Comparison of ENCODE assay signal across 12 cellular contexts in genomic region chr22:19825904-19826618, GRCh38. TPM values are rescaled to one million over a fixed set of nuclear protein-coding genes. Genes with fewer than 3 reads are reported as not detected.
DNase-seq lines count a peak whose midpoint lies in the region; ATAC-seq and TF ChIP-seq lines count a peak whose summit lies in the region.
"Had no signal": no experiment of that assay in that cellular context is flagged by ENCODE, and none has a peak within 500 bp of the region (broad histone marks: within the 10 kb centered on the region; RNA-seq: fewer than 3 reads in every experiment).

No MANE protein-coding gene starts in this region.

- H3K9me2 ChIP-seq in hepatocyte (replicated peaks; ENCODE audit: insufficient read depth) = no peaks in the 10 kb centered on the region

- H3K9me3 ChIP-seq in BLaER1 (0 out of 2 replicates have a peak, but pooled peaks cover 8% of the 10 kb centered on the region), hepatocyte (ENCODE audit: low read depth) (no peaks in the 10 kb centered on the region), aorta (ENCODE audit: control insufficient read depth, low read length) (no peaks in the 10 kb centered on the region)

- peak; percentile 10 for DNase-seq in CD1c-positive myeloid dendritic cell (ENCODE audit: extremely low spot score)
- DNase-seq in MV-4-11 (lab: John Stamatoyannopoulos, UW) = peak; percentile 38
- DNase-seq in hepatocyte (ENCODE audit: low spot score) = peak; percentile 3
- DNase-seq in natural killer cell = no peak
- no peak for DNase-seq in aorta
- DNase-seq: ACHN, Kasumi-1, NCI-H1436, NCI-H2081, NCI-H524 had no signal

- H3K27me3 ChIP-seq in BLaER1 (no peaks in the 10 kb centered on the region), hepatocyte (no peaks in the 10 kb centered on the region), aorta (ENCODE audit: control insufficient read depth in 1 of 2, insufficient read depth in 2 of 2, low read length in 1 of 2) (no peaks in the 10 kb centered on the region)

- H3K4me1 ChIP-seq in BLaER1 (peaks cover 51% of the 10 kb centered on the region), hepatocyte (ENCODE audit: insufficient read depth) (no peaks in the 10 kb centered on the region), aorta (ENCODE audit: control insufficient read depth in 1 of 2, insufficient read depth in 2 of 2, low read length in 2 of 2) (no peaks in the 10 kb centered on the region)

- H2AFZ ChIP-seq in hepatocyte = no peak overlapping the region

- no peaks in the 10 kb centered on the region for H3K79me2 ChIP-seq in hepatocyte

- no peak overlapping the region for H3K4me3 Mint-ChIP-seq in natural killer cell

- no peak overlapping the region for H3K9ac ChIP-seq in BLaER1

- WGBS in hepatocyte (ENCODE audit: low lambda C conversion rate, missing lambda C conversion rate) = 91% methylated on average over 7 of the region's 7 CpGs
- 89 to 90% methylated on average over 7 of the region's 7 CpGs for WGBS in aorta, 2 donors

- no peak for ATAC-seq in natural killer cell
- no peak for ATAC-seq in HG02610 (IDR thresholded peaks at IDR 0.05; ENCODE audit: unreplicated experiment)
- no peak for ATAC-seq in aorta (ENCODE audit: low FRiP score)

- H3K36me3 Mint-ChIP-seq in natural killer cell = no peaks in the 10 kb centered on the region

- H3K27ac Mint-ChIP-seq in natural killer cell = no peak overlapping the region

- no peaks in the 10 kb centered on the region for H3K9me3 Mint-ChIP-seq in natural killer cell

- peaks cover 47% of the 10 kb centered on the region for H4K20me1 ChIP-seq in BLaER1
- H4K20me1 ChIP-seq in hepatocyte (ENCODE audit: insufficient read depth, poor library complexity, severe bottlenecking) = no peaks in the 10 kb centered on the region

- intact Hi-C loops in natural killer cell (cut with micrococcal nuclease) = no loop called here
- intact Hi-C loops in aorta (cut with DNase I) = no loop called here

- H3K4me3 ChIP-seq in BLaER1 (no peak overlapping the region), hepatocyte (no peak overlapping the region), aorta (ENCODE audit: low read length in 2 of 2) (no peak overlapping the region)

- no peaks in the 10 kb centered on the region for H3K4me1 Mint-ChIP-seq in natural killer cell

- no peak overlapping the region; the same call in 1 of the 2 replicates for H3K27ac ChIP-seq in BLaER1
- H3K27ac ChIP-seq in hepatocyte = no peak overlapping the region
- H3K27ac ChIP-seq in aorta (ENCODE audit: low read depth in 1 of 2, low read length in 2 of 2) = no peak overlapping the region

- H3K27me3 Mint-ChIP-seq in natural killer cell (ENCODE audit: low read depth in 2 of 2) = no peaks in the 10 kb centered on the region

- H3K4me2 ChIP-seq in BLaER1 (peak overlapping the region; percentile 87), hepatocyte (no peak overlapping the region)

- H3K36me3 ChIP-seq in BLaER1 (peaks cover 9% of the 10 kb centered on the region; the same call in 1 of the 2 replicates), hepatocyte (replicated peaks; ENCODE audit: insufficient read depth, low read depth) (no peaks in the 10 kb centered on the region), aorta (ENCODE audit: control insufficient read depth in 1 of 2, insufficient read depth in 2 of 2, low read length in 1 of 2) (no peaks in the 10 kb centered on the region)

- TF ChIP-seq CTCF in hepatocyte (IDR thresholded peaks at IDR 0.05; ENCODE audit: poor library complexity) (no peak), natural killer cell (IDR thresholded peaks at IDR 0.05) (no peak)

RNA-seq across cellular contexts. Expression of gene GNB1L, which starts 28.6 kb away (rescaled TPM):
- total RNA-seq in hepatocyte (2.6 and 4.1 TPM in 2 replicates), natural killer cell (1 to 10 TPM; 5.1 to 5.3 (median 5.3) TPM), aorta (1 to 10 TPM; 4.7 to 5.0 TPM)
- polyA plus RNA-seq in hepatocyte (8.5 TPM in 2 replicates), aorta (10 to 100 TPM in 1 of 2 donors, 1 to 10 TPM in 1; 4.3 to 12.6 TPM)

RNA-seq across cellular contexts. Expression of gene RTL10, which starts 28.6 kb away (rescaled TPM):
- total RNA-seq in hepatocyte (12.3 and 15.9 TPM in 2 replicates), natural killer cell (10 to 100 TPM in 2 of 3 donors, 1 to 10 TPM in 1; 6.4 to 12.5 (median 11.7) TPM), aorta (10 to 100 TPM in 1 of 2 donors, 1 to 10 TPM in 1; 7.7 to 16.6 TPM)
- polyA plus RNA-seq in hepatocyte (12.9 and 13.0 TPM in 2 replicates), aorta (1 to 10 TPM; 5.5 to 8.0 TPM)

Comparison
In these comparisons a context has a peak if more than half of its experiments do, and no peak if none do; other contexts are left out.
1. DNase-seq: peak in CD1c-positive myeloid dendritic cell (single experiment), MV-4-11 (single experiment) and hepatocyte (single experiment); none in natural killer cell (single experiment) and aorta (0 of 2).